In genomic region chr22:20295262-20296064, GRCh38 we compare ENCODE assay signal across 17 cellular contexts. TPM values are rescaled to one million over a fixed set of nuclear protein-coding genes. Genes with fewer than 3 reads are reported as not detected.
DNase-seq lines count a peak whose midpoint lies in the region; ATAC-seq, FAIRE-seq and TF ChIP-seq lines count a peak whose summit lies in the region.
"Had no signal": no experiment of that assay in that cellular context is flagged by ENCODE, and none has a peak within 500 bp of the region (broad histone marks: within the 10 kb centered on the region; RNA-seq: fewer than 3 reads in every experiment).

No MANE protein-coding gene starts in this region.

- peaks cover 11% of the 10 kb centered on the region for H3F3A ChIP-seq in neural progenitor cell (ENCODE audit: low read depth)

- H3K9me3 Mint-ChIP-seq in HFFc6 (no peaks in the 10 kb centered on the region), neural progenitor cell (no peaks in the 10 kb centered on the region)
- H3K9me3 Mint-ChIP-seq: CD8-positive, alpha-beta memory T cell had no signal

- H3K4me1 ChIP-seq in neural progenitor cell = no peaks in the 10 kb centered on the region
- H3K4me1 ChIP-seq: Caco-2 had no signal

- H3K36me3 ChIP-seq in brain microvascular endothelial cell (replicated peaks) = no peaks in the 10 kb centered on the region
- no peaks in the 10 kb centered on the region for H3K36me3 ChIP-seq in neural progenitor cell
- H3K36me3 ChIP-seq: BLaER1 had no signal

- no peak overlapping the region for H3K9ac ChIP-seq in neural progenitor cell
- H3K9ac ChIP-seq: BLaER1 had no signal

- DNase-seq in AG04450 (ENCODE audit: low read depth, low spot score) = no peak
- DNase-seq in HFFc6 = no peak
- no peak for DNase-seq in brain microvascular endothelial cell
- no peak for DNase-seq in neural progenitor cell (ENCODE audit: low spot score)
- DNase-seq in GM10266 (ENCODE audit: extremely low spot score) = no peak
- DNase-seq in globus pallidus (ENCODE audit: low spot score) = no peak
- DNase-seq in H54 (ENCODE audit: insufficient read length, low spot score) = no peak
- DNase-seq: ACHN; Caco-2; CD8-positive, alpha-beta memory T cell; DND-41; GDM1; IMR-90 had no signal

- TF ChIP-seq POLR2A in H54 (IDR thresholded peaks at IDR 0.05; ENCODE audit: low read depth, low read length) = no peak

- no peaks in the 10 kb centered on the region for H3K79me2 ChIP-seq in neural progenitor cell (ENCODE audit: low read depth)

- POLR2A ChIA-PET in AG04450 (lab: Yijun Ruan, JAX) = interaction anchor here (0.5 to 0.8 kb wide), 2 partner anchors 97 to 169 kb away, joined by 3 to 6 read pairs; no protein-coding TSS in a partner anchor

- 0 out of 2 replicates have a peak, but pooled peaks have one; percentile 6 for TF ChIP-seq CTCF in AG04450 (IDR thresholded peaks at IDR 0.05; ENCODE audit: low read depth, low read length)
- 0 out of 2 replicates have a peak, but pooled peaks have one; percentile 18 for TF ChIP-seq CTCF in HFFc6 (IDR thresholded peaks at IDR 0.05)
- peak; percentile 16 for TF ChIP-seq CTCF in brain microvascular endothelial cell (IDR thresholded peaks at IDR 0.05; ENCODE audit: low read depth, low read length, missing control alignments)
- no peak for TF ChIP-seq CTCF in neural progenitor cell (IDR thresholded peaks at IDR 0.05)
- no peak for TF ChIP-seq CTCF in GM10266 (IDR thresholded peaks at IDR 0.05; ENCODE audit: control insufficient read depth, insufficient read depth, low read depth, missing control alignments)

- H3K27me3 ChIP-seq in AG04450 (ENCODE audit: control insufficient read depth, insufficient read depth, low read length) = peaks cover 49% of the 10 kb centered on the region
- H3K27me3 ChIP-seq in brain microvascular endothelial cell (replicated peaks) = peaks cover 56% of the 10 kb centered on the region
- peaks cover 53% of the 10 kb centered on the region for H3K27me3 ChIP-seq in neural progenitor cell
- H3K27me3 ChIP-seq: BLaER1 had no signal

- H3K27ac Mint-ChIP-seq in HFFc6 (no peak overlapping the region), neural progenitor cell (no peak overlapping the region)

- H3K27ac ChIP-seq in AG04450 (ENCODE audit: low read depth, low read length) (no peak overlapping the region), brain microvascular endothelial cell (no peak overlapping the region), neural progenitor cell (no peak overlapping the region)
- H3K27ac ChIP-seq: 22Rv1, BLaER1 had no signal

- ATAC-seq in GM18498 (IDR thresholded peaks at IDR 0.05; ENCODE audit: unreplicated experiment) = no peak
- ATAC-seq: HCT116 had no signal

- in situ Hi-C loops in brain microvascular endothelial cell (cut with HindIII; ENCODE audit: low pct_ligation_motif_present, low sequenced_read_pairs) = no loop called here

- H3K4me3 ChIP-seq in AG04450 (ENCODE audit: low read depth, low read length) (no peak overlapping the region), brain microvascular endothelial cell (ENCODE audit: low read depth, low read length) (no peak overlapping the region), neural progenitor cell (no peak overlapping the region)
- H3K4me3 ChIP-seq: BLaER1 had no signal

- no peaks in the 10 kb centered on the region for H3K36me3 Mint-ChIP-seq in HFFc6 (ENCODE audit: low read depth)
- H3K36me3 Mint-ChIP-seq in neural progenitor cell = no peaks in the 10 kb centered on the region
- H3K36me3 Mint-ChIP-seq: CD8-positive, alpha-beta memory T cell had no signal

- peaks cover 40% of the 10 kb centered on the region for H3K27me3 Mint-ChIP-seq in HFFc6 (ENCODE audit: insufficient read depth)
- peaks cover 29% of the 10 kb centered on the region for H3K27me3 Mint-ChIP-seq in neural progenitor cell (ENCODE audit: insufficient read depth, low read depth)
- H3K27me3 Mint-ChIP-seq: CD8-positive, alpha-beta memory T cell had no signal

- no peaks in the 10 kb centered on the region for H4K20me1 ChIP-seq in neural progenitor cell (ENCODE audit: low read depth)
- H4K20me1 ChIP-seq: BLaER1 had no signal

- no peak overlapping the region for H3K4me2 ChIP-seq in neural progenitor cell
- H3K4me2 ChIP-seq: BLaER1 had no signal

- H3K9me3 ChIP-seq in AG04450 (ENCODE audit: control insufficient read depth, insufficient read depth, low read length) (no peaks in the 10 kb centered on the region; the same call in 1 of the 2 replicates), neural progenitor cell (ENCODE audit: low read depth) (no peaks in the 10 kb centered on the region)
- H3K9me3 ChIP-seq: BLaER1, Caco-2 had no signal

- H2AFZ ChIP-seq in neural progenitor cell (replicated peaks) = no peak overlapping the region

- CTCF ChIA-PET in AG04450 (lab: Charles Lee) = interaction anchor here (1.4 to 1.5 kb wide), 2 partner anchors 9 to 10 kb away, joined by 4 read pairs; no protein-coding TSS in a partner anchor

- H3K4me3 Mint-ChIP-seq in HFFc6 = no peak overlapping the region
- peak overlapping the region; percentile 41 for H3K4me3 Mint-ChIP-seq in neural progenitor cell

- no peaks in the 10 kb centered on the region for H3K4me1 Mint-ChIP-seq in HFFc6 (ENCODE audit: low read depth)
- peaks cover 12% of the 10 kb centered on the region for H3K4me1 Mint-ChIP-seq in neural progenitor cell

- FAIRE-seq in H54 (lab: Jason Lieb, UNC) = no peak

RNA-seq across cellular contexts. Expression of gene DGCR6L, which starts 24.4 kb away (rescaled TPM):
- 45.4 and 60.9 TPM in 2 replicates for polyA plus RNA-seq in AG04450 (2011; rRNA removed)
- 19.9 and 20.9 TPM in 2 replicates for polyA minus RNA-seq in AG04450 (2011; rRNA and poly(A)+ RNA removed)
- 10 to 100 TPM; 46.3 to 52.4 (median 48.4) TPM for total RNA-seq in HFFc6 (2021; fragmentation: NEBNext Ultra II Directional; extraction: Animal tissue kit (Norgen Biotek cat#: 25700))
- total RNA-seq in neural progenitor cell (ENCODE audit: low replicate concordance) = 22.3 and 59.2 TPM in 2 replicates

RNA-seq across cellular contexts. Expression of gene RTN4R, which starts 27.3 kb away (rescaled TPM):
- polyA plus RNA-seq in AG04450 (2011; rRNA removed) = 0.16 and 0.38 TPM in 2 replicates
- polyA minus RNA-seq in AG04450 (2011; rRNA and poly(A)+ RNA removed) = 0.23 and 0.26 TPM in 2 replicates
- under 1 TPM; 0.14 to 0.85 (median 0.35) TPM for total RNA-seq in HFFc6 (2021; fragmentation: NEBNext Ultra II Directional; extraction: Animal tissue kit (Norgen Biotek cat#: 25700))
- total RNA-seq in neural progenitor cell (ENCODE audit: low replicate concordance) = 6.3 and 20.9 TPM in 2 replicates

Comparison
In these comparisons a context has a peak if more than half of its experiments do, and no peak if none do; other contexts are left out.
1. CTCF ChIP-seq: peak in AG04450 (single experiment), HFFc6 (single experiment) and brain microvascular endothelial cell (single experiment); none in neural progenitor cell (single experiment) and GM10266 (single experiment).